In the genomic region with DNA sequence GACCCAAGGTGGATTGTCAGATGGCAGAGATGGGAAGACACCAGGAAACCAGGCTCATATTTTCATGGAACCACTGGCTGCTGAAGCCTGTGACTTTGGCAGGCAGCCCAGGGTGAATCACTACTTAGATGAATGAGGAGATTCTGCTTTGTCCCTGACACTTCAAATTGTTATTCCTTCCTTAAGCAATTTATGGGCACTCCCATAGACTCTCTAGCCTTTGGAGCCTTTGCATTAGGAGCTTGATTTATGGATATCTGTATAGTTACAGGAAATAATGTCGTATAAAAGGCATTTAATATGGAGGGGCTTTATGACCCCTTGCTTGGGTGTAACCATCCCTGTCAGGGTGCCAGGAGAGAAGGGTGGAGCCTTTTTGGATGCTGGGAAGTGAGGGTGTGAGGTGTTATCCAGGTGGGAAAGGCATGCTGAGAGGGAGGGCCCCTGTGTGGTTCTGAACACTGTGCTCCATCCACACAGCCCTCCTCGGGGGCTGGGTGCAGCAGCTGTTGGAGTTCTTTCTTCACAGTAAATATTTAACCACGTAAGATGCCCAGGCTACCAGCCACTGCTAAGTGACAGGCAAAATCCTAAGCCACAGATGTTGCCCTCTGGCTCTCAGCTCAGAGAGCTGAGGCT, we compare ENCODE assay signal across 1 cellular context.
TF ChIP-seq lines count a peak whose summit lies in the region.

No MANE protein-coding gene starts in this region.

TF ChIP-seq in SK-N-SH, 30 proteins besides CTCF, POLR2A, EP300 and RAD21 (continued from another document):
- TF ChIP-seq, protein P1, sequence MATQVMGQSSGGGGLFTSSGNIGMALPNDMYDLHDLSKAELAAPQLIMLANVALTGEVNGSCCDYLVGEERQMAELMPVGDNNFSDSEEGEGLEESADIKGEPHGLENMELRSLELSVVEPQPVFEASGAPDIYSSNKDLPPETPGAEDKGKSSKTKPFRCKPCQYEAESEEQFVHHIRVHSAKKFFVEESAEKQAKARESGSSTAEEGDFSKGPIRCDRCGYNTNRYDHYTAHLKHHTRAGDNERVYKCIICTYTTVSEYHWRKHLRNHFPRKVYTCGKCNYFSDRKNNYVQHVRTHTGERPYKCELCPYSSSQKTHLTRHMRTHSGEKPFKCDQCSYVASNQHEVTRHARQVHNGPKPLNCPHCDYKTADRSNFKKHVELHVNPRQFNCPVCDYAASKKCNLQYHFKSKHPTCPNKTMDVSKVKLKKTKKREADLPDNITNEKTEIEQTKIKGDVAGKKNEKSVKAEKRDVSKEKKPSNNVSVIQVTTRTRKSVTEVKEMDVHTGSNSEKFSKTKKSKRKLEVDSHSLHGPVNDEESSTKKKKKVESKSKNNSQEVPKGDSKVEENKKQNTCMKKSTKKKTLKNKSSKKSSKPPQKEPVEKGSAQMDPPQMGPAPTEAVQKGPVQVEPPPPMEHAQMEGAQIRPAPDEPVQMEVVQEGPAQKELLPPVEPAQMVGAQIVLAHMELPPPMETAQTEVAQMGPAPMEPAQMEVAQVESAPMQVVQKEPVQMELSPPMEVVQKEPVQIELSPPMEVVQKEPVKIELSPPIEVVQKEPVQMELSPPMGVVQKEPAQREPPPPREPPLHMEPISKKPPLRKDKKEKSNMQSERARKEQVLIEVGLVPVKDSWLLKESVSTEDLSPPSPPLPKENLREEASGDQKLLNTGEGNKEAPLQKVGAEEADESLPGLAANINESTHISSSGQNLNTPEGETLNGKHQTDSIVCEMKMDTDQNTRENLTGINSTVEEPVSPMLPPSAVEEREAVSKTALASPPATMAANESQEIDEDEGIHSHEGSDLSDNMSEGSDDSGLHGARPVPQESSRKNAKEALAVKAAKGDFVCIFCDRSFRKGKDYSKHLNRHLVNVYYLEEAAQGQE (IDR thresholded peaks at IDR 0.05; ENCODE audit: low read depth, low read length) = no peak
- TF ChIP-seq, protein P2, sequence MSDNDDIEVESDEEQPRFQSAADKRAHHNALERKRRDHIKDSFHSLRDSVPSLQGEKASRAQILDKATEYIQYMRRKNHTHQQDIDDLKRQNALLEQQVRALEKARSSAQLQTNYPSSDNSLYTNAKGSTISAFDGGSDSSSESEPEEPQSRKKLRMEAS (IDR thresholded peaks at IDR 0.05; ENCODE audit: low read depth) = no peak
- TF ChIP-seq TCF12 (IDR thresholded peaks at IDR 0.05) (peak; percentile 73), MEF2A (IDR thresholded peaks at IDR 0.05; ENCODE audit: borderline replicate concordance, low read depth) (no peak; the same call in 1 of the 2 replicates), CHD2 (IDR thresholded peaks at IDR 0.05; ENCODE audit: low read length, partially characterized antibody) (no peak), FOXJ3 (CRISPR knock-in tag; IDR thresholded peaks at IDR 0.05) (no peak), RXRA (IDR thresholded peaks at IDR 0.05; ENCODE audit: borderline replicate concordance, low read depth) (no peak), EZH2phosphoT487 (IDR thresholded peaks at IDR 0.05; ENCODE audit: borderline replicate concordance, low read depth) (no peak), SIN3A (IDR thresholded peaks at IDR 0.05; ENCODE audit: borderline replicate concordance, low read depth, low read length) (no peak), GATA2 (CRISPR knock-in tag; IDR thresholded peaks at IDR 0.05) (no peak), SMC3 (IDR thresholded peaks at IDR 0.05; ENCODE audit: low read depth, low read length) (no peak), MXI1 (IDR thresholded peaks at IDR 0.05; ENCODE audit: low read depth, low read length) (no peak), NRF1 (IDR thresholded peaks at IDR 0.05; ENCODE audit: low read depth, low read length) (no peak), NFIC (IDR thresholded peaks at IDR 0.05; ENCODE audit: borderline replicate concordance) (peak; percentile 93), RFX5 (IDR thresholded peaks at IDR 0.05; ENCODE audit: low read length) (no peak), FOSL2 (IDR thresholded peaks at IDR 0.05; ENCODE audit: borderline replicate concordance, low read depth) (peak; percentile 83; the same call in 1 of the 2 replicates), GABPA (IDR thresholded peaks at IDR 0.05; ENCODE audit: low read depth) (no peak), TEAD4 (IDR thresholded peaks at IDR 0.05; ENCODE audit: borderline replicate concordance, insufficient read depth) (peak; percentile 27; the same call in 1 of the 2 replicates), JUND (IDR thresholded peaks at IDR 0.05) (peak; percentile 84), TAF1 (IDR thresholded peaks at IDR 0.05; ENCODE audit: borderline replicate concordance, low read depth, low read length) (no peak), YY1 (IDR thresholded peaks at IDR 0.05; ENCODE audit: low read depth) (0 out of 2 replicates have a peak, but pooled peaks have one; percentile 52), ELF1 (IDR thresholded peaks at IDR 0.05) (no peak)
- TF ChIP-seq, protein P3, sequence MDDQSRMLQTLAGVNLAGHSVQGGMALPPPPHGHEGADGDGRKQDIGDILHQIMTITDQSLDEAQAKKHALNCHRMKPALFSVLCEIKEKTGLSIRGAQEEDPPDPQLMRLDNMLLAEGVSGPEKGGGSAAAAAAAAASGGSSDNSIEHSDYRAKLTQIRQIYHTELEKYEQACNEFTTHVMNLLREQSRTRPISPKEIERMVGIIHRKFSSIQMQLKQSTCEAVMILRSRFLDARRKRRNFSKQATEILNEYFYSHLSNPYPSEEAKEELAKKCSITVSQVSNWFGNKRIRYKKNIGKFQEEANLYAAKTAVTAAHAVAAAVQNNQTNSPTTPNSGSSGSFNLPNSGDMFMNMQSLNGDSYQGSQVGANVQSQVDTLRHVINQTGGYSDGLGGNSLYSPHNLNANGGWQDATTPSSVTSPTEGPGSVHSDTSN (IDR thresholded peaks at IDR 0.05) = peak; percentile 91
- TF ChIP-seq, protein P4, sequence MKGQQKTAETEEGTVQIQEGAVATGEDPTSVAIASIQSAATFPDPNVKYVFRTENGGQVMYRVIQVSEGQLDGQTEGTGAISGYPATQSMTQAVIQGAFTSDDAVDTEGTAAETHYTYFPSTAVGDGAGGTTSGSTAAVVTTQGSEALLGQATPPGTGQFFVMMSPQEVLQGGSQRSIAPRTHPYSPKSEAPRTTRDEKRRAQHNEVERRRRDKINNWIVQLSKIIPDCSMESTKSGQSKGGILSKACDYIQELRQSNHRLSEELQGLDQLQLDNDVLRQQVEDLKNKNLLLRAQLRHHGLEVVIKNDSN (IDR thresholded peaks at IDR 0.05; ENCODE audit: borderline replicate concordance, low read depth) = no peak
- TF ChIP-seq, protein P5, sequence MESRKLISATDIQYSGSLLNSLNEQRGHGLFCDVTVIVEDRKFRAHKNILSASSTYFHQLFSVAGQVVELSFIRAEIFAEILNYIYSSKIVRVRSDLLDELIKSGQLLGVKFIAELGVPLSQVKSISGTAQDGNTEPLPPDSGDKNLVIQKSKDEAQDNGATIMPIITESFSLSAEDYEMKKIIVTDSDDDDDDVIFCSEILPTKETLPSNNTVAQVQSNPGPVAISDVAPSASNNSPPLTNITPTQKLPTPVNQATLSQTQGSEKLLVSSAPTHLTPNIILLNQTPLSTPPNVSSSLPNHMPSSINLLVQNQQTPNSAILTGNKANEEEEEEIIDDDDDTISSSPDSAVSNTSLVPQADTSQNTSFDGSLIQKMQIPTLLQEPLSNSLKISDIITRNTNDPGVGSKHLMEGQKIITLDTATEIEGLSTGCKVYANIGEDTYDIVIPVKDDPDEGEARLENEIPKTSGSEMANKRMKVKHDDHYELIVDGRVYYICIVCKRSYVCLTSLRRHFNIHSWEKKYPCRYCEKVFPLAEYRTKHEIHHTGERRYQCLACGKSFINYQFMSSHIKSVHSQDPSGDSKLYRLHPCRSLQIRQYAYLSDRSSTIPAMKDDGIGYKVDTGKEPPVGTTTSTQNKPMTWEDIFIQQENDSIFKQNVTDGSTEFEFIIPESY (IDR thresholded peaks at IDR 0.05; ENCODE audit: borderline replicate concordance, low read depth) = no peak
- TF ChIP-seq, protein P6, sequence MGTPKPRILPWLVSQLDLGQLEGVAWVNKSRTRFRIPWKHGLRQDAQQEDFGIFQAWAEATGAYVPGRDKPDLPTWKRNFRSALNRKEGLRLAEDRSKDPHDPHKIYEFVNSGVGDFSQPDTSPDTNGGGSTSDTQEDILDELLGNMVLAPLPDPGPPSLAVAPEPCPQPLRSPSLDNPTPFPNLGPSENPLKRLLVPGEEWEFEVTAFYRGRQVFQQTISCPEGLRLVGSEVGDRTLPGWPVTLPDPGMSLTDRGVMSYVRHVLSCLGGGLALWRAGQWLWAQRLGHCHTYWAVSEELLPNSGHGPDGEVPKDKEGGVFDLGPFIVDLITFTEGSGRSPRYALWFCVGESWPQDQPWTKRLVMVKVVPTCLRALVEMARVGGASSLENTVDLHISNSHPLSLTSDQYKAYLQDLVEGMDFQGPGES (IDR thresholded peaks at IDR 0.05; ENCODE audit: low read depth, low read length) = no peak
- TF ChIP-seq, protein P7, sequence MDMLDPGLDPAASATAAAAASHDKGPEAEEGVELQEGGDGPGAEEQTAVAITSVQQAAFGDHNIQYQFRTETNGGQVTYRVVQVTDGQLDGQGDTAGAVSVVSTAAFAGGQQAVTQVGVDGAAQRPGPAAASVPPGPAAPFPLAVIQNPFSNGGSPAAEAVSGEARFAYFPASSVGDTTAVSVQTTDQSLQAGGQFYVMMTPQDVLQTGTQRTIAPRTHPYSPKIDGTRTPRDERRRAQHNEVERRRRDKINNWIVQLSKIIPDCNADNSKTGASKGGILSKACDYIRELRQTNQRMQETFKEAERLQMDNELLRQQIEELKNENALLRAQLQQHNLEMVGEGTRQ (IDR thresholded peaks at IDR 0.05; ENCODE audit: borderline replicate concordance, low read depth, low read length) = no peak
